ENCODE assay signal across 12 cellular contexts in genomic region chr19:39160523-39160861, GRCh38. TPM values are rescaled to one million over a fixed set of nuclear protein-coding genes. Genes with fewer than 3 reads are reported as not detected.
A peak's percentile ranks its signal among the peaks of the same experiment; 100 is the strongest.
DNase-seq lines count a peak whose midpoint lies in the region; ATAC-seq and TF ChIP-seq lines count a peak whose summit lies in the region.
"Had no signal": no experiment of that assay in that cellular context is flagged by ENCODE, and none has a peak within 500 bp of the region (broad histone marks: within the 10 kb centered on the region; RNA-seq: fewer than 3 reads in every experiment).

No MANE protein-coding gene starts in this region.

- H3K4me1 Mint-ChIP-seq in activated naive CD4-positive, alpha-beta T cell treated with anti-CD3 and anti-CD28 coated beads, Interleukin-2, amount 10 ng/mL, durations not matched to agents 7 days and 5 days: peaks cover 5% of the 10 kb centered on the region

- TF ChIP-seq POLR2A in vagina (IDR thresholded peaks at IDR 0.05): no peak

- no peak for ATAC-seq in activated naive CD4-positive, alpha-beta T cell treated with anti-CD3 and anti-CD28 coated beads, Interleukin-2, amount 50 U/mL, for 72 hours
- ATAC-seq in HG02970 (IDR thresholded peaks at IDR 0.05; ENCODE audit: low FRiP score, unreplicated experiment): no peak

- H3K27ac ChIP-seq in muscle layer of colon (ENCODE audit: low read depth, low read length) (peak overlapping the region; percentile 70), vagina (peak overlapping the region; percentile 53)

- no peak for TF ChIP-seq CTCF in epithelial cell of esophagus (IDR thresholded peaks at IDR 0.05; ENCODE audit: insufficient read depth, low read depth, low read length, missing control alignments)
- TF ChIP-seq CTCF in vagina (IDR thresholded peaks at IDR 0.05): no peak

- H3K27me3 ChIP-seq in muscle layer of colon (ENCODE audit: control insufficient read depth in 1 of 2, insufficient read depth in 2 of 2, low read length in 2 of 2): no peaks in the 10 kb centered on the region
- H3K27me3 ChIP-seq in vagina: no peaks in the 10 kb centered on the region

- intact Hi-C loops in vagina (cut with DNase I): no loop called here

- H3K9me3 ChIP-seq in muscle layer of colon (ENCODE audit: low read length): no peaks in the 10 kb centered on the region
- no peaks in the 10 kb centered on the region for H3K9me3 ChIP-seq in vagina

- no peak for DNase-seq in activated naive CD4-positive, alpha-beta T cell treated with anti-CD3 and anti-CD28 coated beads, Interleukin-2, amount 50 U/mL, for 72 hours (ENCODE audit: low spot score in 2 of 2)
- no peak for DNase-seq in activated naive CD4-positive, alpha-beta T cell treated with Interleukin-2 at 50 U/mL for 16 hours
- peak; percentile 78 for DNase-seq in epithelial cell of esophagus (ENCODE audit: low read depth)
- DNase-seq in vagina (ENCODE audit: extremely low spot score in 2 of 2): no peak
- no peak for DNase-seq in activated effector memory CD4-positive, alpha-beta T cell treated with anti-CD3 and anti-CD28 coated beads, Interleukin-2, amount 50 U/mL, for 16 hours
- no peak for DNase-seq in activated naive CD4-positive, alpha-beta T cell treated with anti-CD3 and anti-CD28 coated beads, Interleukin-2, amount 10 ng/mL, durations not matched to agents 7 days and 5 days
- DNase-seq: central memory CD4-positive, alpha-beta T cell; immature natural killer cell; NCI-H1105 treated with DMSO at 0.1 percent for 48 hours had no signal

- no peaks in the 10 kb centered on the region for H3K9me3 Mint-ChIP-seq in activated naive CD4-positive, alpha-beta T cell treated with anti-CD3 and anti-CD28 coated beads, Interleukin-2, amount 50 U/mL, for 72 hours
- H3K9me3 Mint-ChIP-seq in activated naive CD4-positive, alpha-beta T cell treated with anti-CD3 and anti-CD28 coated beads, Interleukin-2, amount 10 ng/mL, durations not matched to agents 7 days and 5 days: no peaks in the 10 kb centered on the region
- H3K9me3 Mint-ChIP-seq: immature natural killer cell had no signal

- CTCF ChIA-PET in activated naive CD4-positive, alpha-beta T cell treated with anti-CD3 and anti-CD28 coated beads, Interleukin-2, amount 10 ng/mL, durations not matched to agents 7 days and 5 days (lab: Charles Lee): no interaction called here

- H3K36me3 Mint-ChIP-seq in activated naive CD4-positive, alpha-beta T cell treated with anti-CD3 and anti-CD28 coated beads, Interleukin-2, amount 50 U/mL, for 72 hours: no peaks in the 10 kb centered on the region
- no peaks in the 10 kb centered on the region for H3K36me3 Mint-ChIP-seq in activated naive CD4-positive, alpha-beta T cell treated with anti-CD3 and anti-CD28 coated beads, Interleukin-2, amount 10 ng/mL, durations not matched to agents 7 days and 5 days
- H3K36me3 Mint-ChIP-seq: immature natural killer cell had no signal

- H3K27ac Mint-ChIP-seq in activated naive CD4-positive, alpha-beta T cell treated with anti-CD3 and anti-CD28 coated beads, Interleukin-2, amount 50 U/mL, for 72 hours: peak overlapping the region; percentile 32 to 80
- H3K27ac Mint-ChIP-seq in activated naive CD4-positive, alpha-beta T cell treated with anti-CD3 and anti-CD28 coated beads, Interleukin-2, amount 10 ng/mL, durations not matched to agents 7 days and 5 days: no peak overlapping the region

- no peak overlapping the region for H3K4me3 Mint-ChIP-seq in activated naive CD4-positive, alpha-beta T cell treated with anti-CD3 and anti-CD28 coated beads, Interleukin-2, amount 10 ng/mL, durations not matched to agents 7 days and 5 days

- no peak overlapping the region for H3K9ac ChIP-seq in muscle layer of colon (ENCODE audit: low read length)

- H3K36me3 ChIP-seq in muscle layer of colon (ENCODE audit: insufficient read depth, low read length) (no peaks in the 10 kb centered on the region), vagina (no peaks in the 10 kb centered on the region)

- H3K4me1 ChIP-seq in muscle layer of colon (ENCODE audit: insufficient read depth, low read length) (peaks cover 53% of the 10 kb centered on the region), vagina (peaks cover 70% of the 10 kb centered on the region)

- no peaks in the 10 kb centered on the region for H3K27me3 Mint-ChIP-seq in activated naive CD4-positive, alpha-beta T cell treated with anti-CD3 and anti-CD28 coated beads, Interleukin-2, amount 10 ng/mL, durations not matched to agents 7 days and 5 days

- H3K4me3 ChIP-seq in epithelial cell of esophagus (ENCODE audit: low read length) (no peak overlapping the region), muscle layer of colon (ENCODE audit: low read depth in 1 of 2, low read length in 2 of 2) (no peak overlapping the region), vagina (no peak overlapping the region)

RNA-seq across cellular contexts. Expression of gene PAK4, which starts 34.9 kb away (rescaled TPM):
- total RNA-seq in activated naive CD4-positive, alpha-beta T cell treated with anti-CD3 and anti-CD28 coated beads, Interleukin-2, amount 50 U/mL, for 72 hours: 10 to 100 TPM; 15.6 to 19.4 TPM
- total RNA-seq in vagina: 19.4 TPM

RNA-seq across cellular contexts. Expression of gene NCCRP1, which starts 36.3 kb away (rescaled TPM):
- not detected for total RNA-seq in activated naive CD4-positive, alpha-beta T cell treated with anti-CD3 and anti-CD28 coated beads, Interleukin-2, amount 50 U/mL, for 72 hours
- total RNA-seq in vagina: 41.7 TPM
- total RNA-seq: A673 had no signal

RNA-seq across cellular contexts. Expression of gene SYCN, which starts 43.6 kb away (rescaled TPM):
- not detected for total RNA-seq in activated naive CD4-positive, alpha-beta T cell treated with anti-CD3 and anti-CD28 coated beads, Interleukin-2, amount 50 U/mL, for 72 hours
- not detected for total RNA-seq in vagina
- total RNA-seq: A673 had no signal

Comparison
In these comparisons a context has a peak if more than half of its experiments do, and no peak if none do; other contexts are left out.
1. RNA of gene NCCRP1, which starts 36.3 kb away (total RNA-seq): 41.7 TPM in vagina (single experiment); not detected in activated naive CD4-positive, alpha-beta T cell treated with anti-CD3 and anti-CD28 coated beads, Interleukin-2, amount 50 U/mL, for 72 hours; every median in the first group is over 10 times any median in the second.